Comparison of ENCODE assay signal across 23 cellular contexts in the genomic region with DNA sequence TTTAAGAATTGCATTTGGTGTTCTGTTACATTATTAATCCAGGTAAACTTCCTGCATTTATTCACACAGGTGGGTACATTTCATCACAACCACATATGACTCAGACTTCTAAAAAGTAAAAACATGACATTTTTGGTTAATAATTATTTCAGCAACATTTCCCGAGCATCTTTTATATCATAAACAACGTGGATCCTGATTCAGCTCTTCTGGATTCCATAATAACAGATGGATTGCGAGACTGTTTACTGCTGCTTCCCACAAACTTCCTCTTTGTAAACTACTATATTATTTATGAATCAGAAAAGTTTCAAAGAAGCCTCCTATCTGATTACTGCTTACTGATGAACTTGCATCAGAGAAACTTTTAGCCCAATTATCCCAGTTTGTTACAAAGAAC.
A peak's percentile ranks its signal among the peaks of the same experiment; 100 is the strongest.
DNase-seq lines count a peak whose midpoint lies in the region; FAIRE-seq and TF ChIP-seq lines count a peak whose summit lies in the region.
"Had no signal": no experiment of that assay in that cellular context is flagged by ENCODE, and none has a peak within 500 bp of the region (broad histone marks: within the 10 kb centered on the region; RNA-seq: fewer than 3 reads in every experiment).

No MANE protein-coding gene starts in this region.

- H4K20me1 ChIP-seq in BLaER1: no peaks in the 10 kb centered on the region

- H3K36me3 ChIP-seq in BLaER1 (no peaks in the 10 kb centered on the region), colonic mucosa (no peaks in the 10 kb centered on the region), neuron (ENCODE audit: insufficient read depth, low read length) (no peaks in the 10 kb centered on the region), left ventricle myocardium inferior (no peaks in the 10 kb centered on the region)

- H3K4me3 ChIP-seq in BLaER1 (no peak overlapping the region), colonic mucosa (no peak overlapping the region), neuron (ENCODE audit: low read length) (no peak overlapping the region), left ventricle myocardium inferior (no peak overlapping the region)
- H3K4me3 ChIP-seq: A549, SK-N-MC had no signal

- no peak overlapping the region for H3K9ac ChIP-seq in BLaER1
- H3K9ac ChIP-seq in colonic mucosa (ENCODE audit: low read depth in 2 of 2, low read length in 2 of 2): peak overlapping the region in 1 of 2 donors; percentile 61

- no peak for FAIRE-seq in H54 (lab: Jason Lieb, UNC)
- FAIRE-seq: A549, RCC 7860 had no signal

- H3K27me3 ChIP-seq in BLaER1 (no peaks in the 10 kb centered on the region), colonic mucosa (no peaks in the 10 kb centered on the region), neuron (ENCODE audit: insufficient read depth, low read length) (no peaks in the 10 kb centered on the region), left ventricle myocardium inferior (ENCODE audit: low read depth) (peaks cover 92% of the 10 kb centered on the region)

- no peaks in the 10 kb centered on the region for H3K9me3 ChIP-seq in BLaER1
- H3K9me3 ChIP-seq in colonic mucosa: no peaks in the 10 kb centered on the region
- no peaks in the 10 kb centered on the region for H3K9me3 ChIP-seq in neuron (ENCODE audit: low read length)
- no peaks in the 10 kb centered on the region for H3K9me3 ChIP-seq in left ventricle myocardium inferior (replicated peaks)
- H3K9me3 ChIP-seq: A549 had no signal

- H3K4me2 ChIP-seq in BLaER1: peak overlapping the region; percentile 50
- H3K4me2 ChIP-seq: A549 had no signal

- H3K27ac ChIP-seq in BLaER1: no peak overlapping the region
- peak overlapping the region; percentile 67 for H3K27ac ChIP-seq in colonic mucosa
- H3K27ac ChIP-seq in left ventricle myocardium inferior (replicated peaks): no peak overlapping the region
- H3K27ac ChIP-seq: A549, SK-N-MC had no signal

- TF ChIP-seq CTCF in colonic mucosa (IDR thresholded peaks at IDR 0.05) (no peak), left ventricle myocardium inferior (IDR thresholded peaks at IDR 0.05; ENCODE audit: borderline replicate concordance) (no peak)

- H3K4me1 ChIP-seq in BLaER1: peaks cover 26% of the 10 kb centered on the region
- H3K4me1 ChIP-seq in colonic mucosa: no peaks in the 10 kb centered on the region
- no peaks in the 10 kb centered on the region for H3K4me1 ChIP-seq in neuron (ENCODE audit: insufficient read depth, low read length)
- no peaks in the 10 kb centered on the region for H3K4me1 ChIP-seq in left ventricle myocardium inferior
- H3K4me1 ChIP-seq: A549 had no signal

- no peak for TF ChIP-seq POLR2A in H54 (IDR thresholded peaks at IDR 0.05; ENCODE audit: low read depth, low read length)

- DNase-seq in ELR (ENCODE audit: low read depth) (peak; percentile 41), colonic mucosa (no peak), H54 (ENCODE audit: insufficient read length, low spot score) (no peak), posterior cingulate gyrus (no peak), left ventricle myocardium inferior (no peak)
- DNase-seq: CD4-positive, CD25-positive, alpha-beta regulatory T cell; DMS153; DND-41; H7; NCI-H1092 treated with DMSO at 0.1 percent for 48 hours; NCI-H1436; NCI-H187 treated with DMSO at 0.1 percent for 48 hours; NCI-H2107; NCI-H446; NCI-H524 treated with DMSO at 0.1 percent for 48 hours; NCI-H82; NK-92 treated with Interleukin-12 subunit alpha and Interleukin-12 subunit beta, amount 100 ng/mL, for 24 hours; SIG-M5 had no signal

- H2AFZ ChIP-seq in neuron (ENCODE audit: low read depth, low read length): peak overlapping the region; percentile 40

- intact Hi-C loops in colonic mucosa (cut with DNase I) (loop anchor here (5.0 kb wide), 2 partner anchors 457 to 1147 kb away; no protein-coding TSS in a partner anchor), posterior cingulate gyrus (cut with DNase I) (loop anchor here (5.0 to 10.0 kb wide), 2 partner anchors 1147 to 1539 kb away; a partner anchor contains a TSS), left ventricle myocardium inferior (cut with micrococcal nuclease) (loop anchor here (10.0 kb wide), 1 partner anchor 1169 kb away; no protein-coding TSS in a partner anchor)
